In the genomic region with DNA sequence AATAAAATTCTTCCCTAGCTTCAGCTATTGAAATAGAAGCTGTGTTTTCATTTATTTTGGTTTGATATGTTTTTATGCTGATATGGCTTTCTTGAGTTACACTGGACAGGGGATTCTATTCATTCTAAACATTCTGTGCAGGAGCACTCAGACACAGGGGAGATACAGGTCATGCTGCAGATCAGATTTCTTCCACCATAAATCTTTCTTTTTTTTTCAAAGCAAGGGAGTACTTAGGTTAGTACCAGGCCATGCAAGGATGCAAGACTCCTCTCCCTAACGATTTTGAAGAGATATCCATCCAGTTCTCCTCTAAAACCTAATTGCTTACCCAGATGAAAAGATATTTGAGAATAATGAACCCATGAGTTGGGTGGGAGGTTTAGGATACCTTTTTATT, we compare ENCODE assay signal across 34 cellular contexts. TPM values are rescaled to one million over a fixed set of nuclear protein-coding genes. Genes with fewer than 3 reads are reported as not detected.
"Had no signal": no experiment of that assay in that cellular context is flagged by ENCODE, and none has a peak within 500 bp of the region (broad histone marks: within the 10 kb centered on the region; RNA-seq: fewer than 3 reads in every experiment).

No MANE protein-coding gene starts in this region.

- H3K9me3 ChIP-seq: esophagus muscularis mucosa, gastrocnemius medialis, heart left ventricle had no signal

- H3K27me3 ChIP-seq: brain microvascular endothelial cell, foreskin keratinocyte, gastrocnemius medialis had no signal

- ATAC-seq: activated CD4-positive, alpha-beta T cell treated with anti-CD3 and anti-CD28 coated beads for 36 hours; activated CD8-positive, alpha-beta T cell treated with anti-CD3 and anti-CD28 coated beads, Interleukin-2, amount 10 ng/mL, durations not matched to agents 7 days and 5 days; activated T-cell treated with anti-CD3 and anti-CD28 coated beads, Interleukin-2, amount 50 U/mL, for 72 hours; effector memory CD8-positive, alpha-beta T cell; foreskin keratinocyte; gastrocnemius medialis; heart left ventricle had no signal

- FAIRE-seq: bronchial epithelial cell, colon had no signal

- H3K36me3 ChIP-seq: brain microvascular endothelial cell, esophagus muscularis mucosa, gastrocnemius medialis had no signal

- DNase-seq: activated CD4-positive, alpha-beta memory T cell treated with anti-CD3 and anti-CD28 coated beads for 36 hours; activated CD4-positive, alpha-beta T cell treated with anti-CD3 and anti-CD28 coated beads for 36 hours; activated CD4-positive, alpha-beta T cell treated with anti-CD3 and anti-CD28 coated beads, Interleukin-2, amount 10 ng/mL, durations not matched to agents 24 days and 14 days; activated CD4-positive, CD25-positive, alpha-beta regulatory T cell; activated CD4-positive, CD25-positive, alpha-beta regulatory T cell treated with anti-CD3 and anti-CD28 coated beads, Interleukin-2, amount 50 U/mL, for 72 hours; activated CD8-positive, alpha-beta memory T cell treated with anti-CD3 and anti-CD28 coated beads, Interleukin-2, amount 50 U/mL, for 48 hours; activated CD8-positive, alpha-beta T cell treated with anti-CD3 and anti-CD28 coated beads, Interleukin-2, amount 10 ng/mL, durations not matched to agents 7 days and 5 days; activated gamma-delta T cell; activated naive CD4-positive, alpha-beta T cell treated with anti-CD3 and anti-CD28 coated beads, Interleukin-2, amount 50 U/mL, for 16 hours; activated naive CD4-positive, alpha-beta T cell treated with Interleukin-2 at 50 U/mL for 16 hours; activated T-cell treated with anti-CD3 and anti-CD28 coated beads for 4 hours; activated T-cell treated with anti-CD3 and anti-CD28 coated beads, Interleukin-2, amount 50 U/mL, for 24 hours; activated T-cell treated with anti-CD3 and anti-CD28 coated beads, Interleukin-2, amount 50 U/mL, for 72 hours; amniotic stem cell; anterior cingulate cortex; brain microvascular endothelial cell; cortex of kidney; dermis blood vessel endothelial cell; effector CD4-positive, alpha-beta T cell; effector memory CD8-positive, alpha-beta T cell; erythroblast; foreskin keratinocyte; gastrocnemius medialis; glutamatergic neuron; heart left ventricle; T-helper 2 cell had no signal

- H3K4me3 ChIP-seq: esophagus muscularis mucosa, gastrocnemius medialis, heart left ventricle had no signal

- H3K27ac ChIP-seq: brain microvascular endothelial cell, esophagus muscularis mucosa, foreskin keratinocyte, gastrocnemius medialis, heart left ventricle had no signal

- H3K4me1 ChIP-seq: foreskin keratinocyte had no signal

RNA-seq across cellular contexts. Expression of a gene that starts 21.4 kb away (rescaled TPM):
- total RNA-seq: activated CD4-positive, alpha-beta memory T cell treated with anti-CD3 and anti-CD28 coated beads for 36 hours; activated CD4-positive, alpha-beta T cell treated with anti-CD3 and anti-CD28 coated beads for 36 hours; activated CD4-positive, alpha-beta T cell treated with anti-CD3 and anti-CD28 coated beads, Interleukin-2, amount 10 ng/mL, durations not matched to agents 24 days and 14 days; activated CD8-positive, alpha-beta memory T cell treated with anti-CD3 and anti-CD28 coated beads for 36 hours; activated CD8-positive, alpha-beta T cell treated with anti-CD3 and anti-CD28 coated beads, Interleukin-2, amount 10 ng/mL, durations not matched to agents 7 days and 5 days; activated T-cell treated with anti-CD3 and anti-CD28 coated beads, Interleukin-2, amount 50 U/mL, for 72 hours; astrocyte; bronchial epithelial cell; cardiac septum; cerebellum; dermis blood vessel endothelial cell; esophagus muscularis mucosa; foreskin keratinocyte; gastrocnemius medialis; heart left ventricle had no signal
- polyA plus RNA-seq: adipose tissue, foreskin keratinocyte, heart left ventricle had no signal
